ENCODE assay signal across 8 cellular contexts in the genomic region with DNA sequence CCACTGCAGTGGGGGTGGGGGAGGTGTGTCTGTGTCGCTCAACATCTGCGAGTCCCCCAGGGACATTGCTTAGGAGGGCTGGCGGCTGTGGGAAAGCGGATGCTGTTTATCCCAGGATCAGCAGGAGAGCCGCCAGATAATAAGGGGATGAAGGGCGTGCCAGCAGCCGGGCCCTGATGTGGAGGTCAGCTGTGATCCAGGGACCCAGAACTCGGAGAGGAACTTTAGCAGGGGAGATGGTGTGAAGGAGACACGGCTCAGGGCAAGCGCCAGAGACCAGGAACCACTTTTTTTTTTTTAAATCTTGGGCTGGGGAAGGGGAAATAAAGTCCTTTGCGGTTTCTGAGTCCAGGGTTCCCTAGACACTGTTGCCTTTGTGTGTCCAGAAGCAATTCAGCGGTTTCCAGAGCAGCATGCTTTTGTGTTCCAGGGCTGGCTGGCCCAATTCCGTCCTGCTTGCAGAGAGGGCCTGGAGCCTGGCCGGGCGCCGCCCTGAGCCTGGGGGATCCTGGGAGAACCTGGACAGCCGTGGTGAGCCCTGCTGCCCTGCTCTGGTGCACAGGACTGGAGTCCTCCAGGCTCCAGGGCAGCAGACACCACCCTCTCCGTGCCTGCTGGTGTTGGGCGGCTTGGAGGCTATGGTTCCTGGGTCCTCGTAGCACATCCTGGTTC. TPM values are rescaled to one million over a fixed set of nuclear protein-coding genes. Genes with fewer than 3 reads are reported as not detected.
DNase-seq lines count a peak whose midpoint lies in the region; ATAC-seq and TF ChIP-seq lines count a peak whose summit lies in the region.

A gene with protein sequence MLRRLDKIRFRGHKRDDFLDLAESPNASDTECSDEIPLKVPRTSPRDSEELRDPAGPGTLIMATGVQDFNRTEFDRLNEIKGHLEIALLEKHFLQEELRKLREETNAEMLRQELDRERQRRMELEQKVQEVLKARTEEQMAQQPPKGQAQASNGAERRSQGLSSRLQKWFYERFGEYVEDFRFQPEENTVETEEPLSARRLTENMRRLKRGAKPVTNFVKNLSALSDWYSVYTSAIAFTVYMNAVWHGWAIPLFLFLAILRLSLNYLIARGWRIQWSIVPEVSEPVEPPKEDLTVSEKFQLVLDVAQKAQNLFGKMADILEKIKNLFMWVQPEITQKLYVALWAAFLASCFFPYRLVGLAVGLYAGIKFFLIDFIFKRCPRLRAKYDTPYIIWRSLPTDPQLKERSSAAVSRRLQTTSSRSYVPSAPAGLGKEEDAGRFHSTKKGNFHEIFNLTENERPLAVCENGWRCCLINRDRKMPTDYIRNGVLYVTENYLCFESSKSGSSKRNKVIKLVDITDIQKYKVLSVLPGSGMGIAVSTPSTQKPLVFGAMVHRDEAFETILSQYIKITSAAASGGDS (plus strand): TSS at position 557 of the 672 bp plus-strand sequence. CDS start 6,414 bp downstream, outside the sequence.

- no peaks in the 10 kb centered on the region for H3K9me3 ChIP-seq in ascending aorta

- H3K27ac ChIP-seq in ascending aorta = peak within 1 kb of the TSS; percentile 20 to 38
- no peak within 1 kb of the TSS for H3K27ac ChIP-seq in temporal lobe (ENCODE audit: low read depth, low read length)

- intact Hi-C loops in ascending aorta (cut with DNase I) (no loop called here), left colon (cut with DNase I, micrococcal nuclease) (no loop called here)

- CTCF ChIA-PET in activated CD8-positive, alpha-beta memory T cell treated with anti-CD3 and anti-CD28 coated beads for 36 hours (lab: Charles Lee) = no interaction called here

- POLR2A ChIA-PET in activated CD8-positive, alpha-beta memory T cell treated with anti-CD3 and anti-CD28 coated beads for 36 hours (lab: Charles Lee) = no interaction called here

- ATAC-seq in left colon (no peak), GM18858 (IDR thresholded peaks at IDR 0.05; ENCODE audit: unreplicated experiment) (no peak)

- H3K4me3 ChIP-seq in ascending aorta = no peak within 1 kb of the TSS

- DNase-seq in activated CD8-positive, alpha-beta memory T cell treated with anti-CD3 and anti-CD28 coated beads, Interleukin-2, amount 50 U/mL, for 48 hours = no peak
- DNase-seq in ascending aorta (ENCODE audit: low spot score in 2 of 2) (no peak), left colon (no peak), EL (no peak), HK-2 (ENCODE audit: unreplicated experiment) (no peak)

- H3K36me3 ChIP-seq in ascending aorta = no peaks in the 10 kb centered on the region

- TF ChIP-seq CTCF in ascending aorta (IDR thresholded peaks at IDR 0.05) = no peak

- H3K27me3 ChIP-seq in ascending aorta = no peaks in the 10 kb centered on the region

- H3K4me1 ChIP-seq in ascending aorta = peaks cover 0 to 11% of the 10 kb centered on the region in 2 donors

RNA-seq across cellular contexts. Expression of the gene that starts here (rescaled TPM):
- 10 to 100 TPM; 31.4 to 36.4 TPM for total RNA-seq in activated CD8-positive, alpha-beta memory T cell treated with anti-CD3 and anti-CD28 coated beads for 36 hours
- 20.2 TPM for total RNA-seq in ascending aorta
- total RNA-seq in left colon = 100 to 1,000 TPM; 178 to 213 TPM
- total RNA-seq in temporal lobe = 48.7 TPM
